25 cellular contexts compared by ENCODE assay signal in the genomic region with DNA sequence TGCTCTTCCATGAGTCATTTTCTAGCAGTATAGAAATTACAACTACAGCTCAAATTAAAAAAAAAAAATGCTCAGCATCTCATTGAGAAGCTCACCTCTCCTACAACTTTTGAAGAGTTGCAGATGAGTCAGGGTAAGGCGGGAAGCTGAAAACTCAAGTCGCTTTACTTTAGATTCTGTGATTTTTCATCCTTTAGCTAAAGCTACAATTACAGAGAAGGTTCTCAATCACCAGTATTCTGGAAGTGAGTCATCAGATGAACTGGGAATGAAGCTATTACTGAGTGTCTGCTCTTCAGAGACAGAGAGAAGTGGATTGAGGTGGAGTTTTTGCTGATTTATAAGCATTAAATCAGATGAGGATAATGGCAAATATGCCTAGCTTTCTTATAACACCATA.
DNase-seq lines count a peak whose midpoint lies in the region; TF ChIP-seq lines count a peak whose summit lies in the region.
"Had no signal": no experiment of that assay in that cellular context is flagged by ENCODE, and none has a peak within 500 bp of the region (broad histone marks: within the 10 kb centered on the region; RNA-seq: fewer than 3 reads in every experiment).

No MANE protein-coding gene starts in this region.

- peak overlapping the region; percentile 9 for H3K4me2 ChIP-seq in smooth muscle cell

- H3K9me3 ChIP-seq in smooth muscle cell (replicated peaks; ENCODE audit: low read depth): no peaks in the 10 kb centered on the region
- H3K9me3 ChIP-seq: ascending aorta had no signal

- H3K4me3 ChIP-seq in epithelial cell of esophagus (ENCODE audit: low read length) (no peak overlapping the region), smooth muscle cell (no peak overlapping the region)
- H3K4me3 ChIP-seq: ascending aorta, left ventricle myocardium inferior had no signal

- H3K4me1 ChIP-seq in smooth muscle cell (ENCODE audit: low read depth): no peaks in the 10 kb centered on the region
- H3K4me1 ChIP-seq: ascending aorta, left ventricle myocardium inferior had no signal

- H3K79me2 ChIP-seq in smooth muscle cell (ENCODE audit: low read depth): no peaks in the 10 kb centered on the region

- peak overlapping the region; percentile 11 for H3K27ac ChIP-seq in smooth muscle cell (ENCODE audit: low read depth)
- H3K27ac ChIP-seq: ascending aorta, left ventricle myocardium inferior had no signal

- 44% methylated on average over 2 of the region's 2 CpGs for WGBS in smooth muscle cell (ENCODE audit: low lambda C conversion rate)

- peak; percentile 26 for DNase-seq in NCI-H146 treated with DMSO at 0.1 percent for 48 hours (lab: John Stamatoyannopoulos, UW; ENCODE audit: unreplicated experiment)
- no peak for DNase-seq in NCI-H146 (lab: John Stamatoyannopoulos, UW)
- DNase-seq in NCI-H226: peak; percentile 37
- peak; percentile 54 for DNase-seq in epithelial cell of esophagus (ENCODE audit: low read depth)
- DNase-seq in smooth muscle cell (lab: John Stamatoyannopoulos, UW; ENCODE audit: unreplicated experiment): no peak
- no peak for DNase-seq in cerebellar cortex (ENCODE audit: low spot score)
- DNase-seq in activated CD4-positive, alpha-beta T cell treated with anti-CD3 and anti-CD28 coated beads for 1 hour: no peak
- no peak for DNase-seq in GM19238 (ENCODE audit: insufficient read length, low spot score)
- DNase-seq: activated CD4-positive, alpha-beta T cell treated with anti-CD3 and anti-CD28 coated beads for 48 hours; activated CD8-positive, alpha-beta memory T cell treated with anti-CD3 and anti-CD28 coated beads for 24 hours; activated effector memory CD4-positive, alpha-beta T cell treated with Interleukin-2 at 50 U/mL for 16 hours; activated naive CD8-positive, alpha-beta T cell treated with anti-CD3 and anti-CD28 coated beads, Interleukin-2, amount 10 ng/mL, durations not matched to agents 7 days and 5 days; CD4-positive, alpha-beta memory T cell; central memory CD4-positive, alpha-beta T cell; DMS 273 treated with DMSO at 0.1 percent for 48 hours; GF-D8; H9; Karpas-422; left ventricle myocardium inferior; NCI-H187; NCI-H2171 treated with DMSO at 0.1 percent for 48 hours; NCI-H526 treated with DMSO at 0.1 percent for 48 hours; occipital lobe; stimulated activated naive CD8-positive, alpha-beta T cell treated with anti-CD3 and anti-CD28 coated beads, Interleukin-15, amount 100 ng/mL, for 72 hours had no signal

- no peaks in the 10 kb centered on the region for H4K20me1 ChIP-seq in smooth muscle cell (ENCODE audit: low read depth)

- no peak overlapping the region for H3K9ac ChIP-seq in smooth muscle cell (ENCODE audit: low read depth)

- no peak for TF ChIP-seq CTCF in epithelial cell of esophagus (IDR thresholded peaks at IDR 0.05; ENCODE audit: insufficient read depth, low read depth, low read length, missing control alignments)
- TF ChIP-seq CTCF in smooth muscle cell (IDR thresholded peaks at IDR 0.05; ENCODE audit: borderline replicate concordance, insufficient read depth, poor library complexity, severe bottlenecking): no peak

- H3K27me3 ChIP-seq in smooth muscle cell (ENCODE audit: low read depth): no peaks in the 10 kb centered on the region
- H3K27me3 ChIP-seq: ascending aorta had no signal

- no peak overlapping the region for H2AFZ ChIP-seq in smooth muscle cell (ENCODE audit: low read depth)

- H3K36me3 ChIP-seq in smooth muscle cell (ENCODE audit: low read depth): no peaks in the 10 kb centered on the region
- H3K36me3 ChIP-seq: ascending aorta, left ventricle myocardium inferior had no signal

- H3F3A ChIP-seq in smooth muscle cell (ENCODE audit: low read depth): no peaks in the 10 kb centered on the region

Comparison
In these comparisons a context has a peak if more than half of its experiments do, and no peak if none do; other contexts are left out.
1. DNase-seq: peak in NCI-H146 treated with DMSO at 0.1 percent for 48 hours (single experiment), NCI-H226 (single experiment) and epithelial cell of esophagus (single experiment); none in NCI-H146 (single experiment), smooth muscle cell (single experiment), cerebellar cortex (single experiment), activated CD4-positive, alpha-beta T cell treated with anti-CD3 and anti-CD28 coated beads for 1 hour (single experiment) and GM19238 (single experiment).